8 cellular contexts compared by ENCODE assay signal in the genomic region with DNA sequence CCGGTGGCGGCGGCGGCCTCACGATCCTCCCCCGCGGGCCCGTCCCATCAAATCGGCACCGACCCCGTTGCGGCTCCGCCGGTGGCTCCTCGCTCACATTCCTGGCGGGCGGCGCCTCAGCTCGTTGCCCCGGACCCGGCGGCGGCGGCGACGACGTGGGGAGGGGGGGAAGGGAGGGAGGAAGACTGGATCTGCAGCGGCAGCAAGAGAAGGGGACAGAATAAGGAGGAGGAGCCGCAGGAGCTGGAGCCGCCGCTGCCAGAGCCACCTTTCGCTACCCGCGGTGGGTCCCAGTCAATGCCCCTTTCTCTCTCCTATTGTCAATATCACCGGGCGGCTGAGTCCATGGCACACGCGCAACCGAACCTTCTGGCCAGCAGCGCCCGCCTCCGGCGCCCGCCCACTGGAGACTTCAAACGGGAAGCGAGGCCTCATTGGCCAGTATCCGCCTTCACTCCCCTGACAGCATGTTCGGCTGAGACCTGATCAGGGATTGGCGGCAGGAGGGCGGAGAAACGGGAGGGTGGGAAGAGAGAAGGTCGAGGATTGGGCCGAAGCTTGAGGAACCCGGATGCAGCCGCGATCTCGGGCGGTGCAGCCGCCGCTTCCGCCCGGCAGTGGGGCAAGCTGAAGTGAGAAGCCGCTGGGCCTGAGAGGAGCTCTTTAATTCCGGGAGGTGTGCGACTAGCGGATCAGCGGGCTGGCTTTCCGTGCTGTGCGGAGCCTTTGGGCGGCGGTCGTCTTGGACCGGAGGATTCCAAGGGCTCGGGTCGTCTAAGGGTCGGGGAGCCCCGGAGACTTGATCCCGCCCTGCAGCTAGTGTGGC. TPM values are rescaled to one million over a fixed set of nuclear protein-coding genes. Genes with fewer than 3 reads are reported as not detected.
DNase-seq lines count a peak whose midpoint lies in the region; ATAC-seq, FAIRE-seq and TF ChIP-seq lines count a peak whose summit lies in the region.

A gene (minus strand): TSS at position 378 of the 826 bp plus-strand sequence. CDS start 3,692 bp downstream, outside the sequence.

- H3K36me3 Mint-ChIP-seq in T-helper 2 cell treated with Interferon-gamma antibody and Interleukin-4, amounts not matched to agents 5 μg/mL and 100 μg/mL, for 36 hours (ENCODE audit: low read depth): peaks cover 18% of the 10 kb centered on the region
- peaks cover 4% of the 10 kb centered on the region for H3K36me3 Mint-ChIP-seq in astrocyte (ENCODE audit: low read depth, unreplicated experiment)

- peak; percentile 96 for ATAC-seq in GM18502 (IDR thresholded peaks at IDR 0.05; ENCODE audit: poor library complexity, unreplicated experiment)
- ATAC-seq in HG02970 (IDR thresholded peaks at IDR 0.05; ENCODE audit: low FRiP score, unreplicated experiment): peak; percentile 98
- ATAC-seq in right cardiac atrium: peak; percentile 100

- H3K4me1 Mint-ChIP-seq in T-helper 2 cell treated with Interferon-gamma antibody and Interleukin-4, amounts not matched to agents 5 μg/mL and 100 μg/mL, for 36 hours (ENCODE audit: low read depth): peaks cover 24% of the 10 kb centered on the region
- H3K4me1 Mint-ChIP-seq in astrocyte (ENCODE audit: low read depth, unreplicated experiment): peaks cover 7% of the 10 kb centered on the region

- peaks cover 29% of the 10 kb centered on the region for H4K20me1 ChIP-seq in astrocyte (ENCODE audit: insufficient read depth, low read length)

- H3K27me3 Mint-ChIP-seq in T-helper 2 cell treated with Interferon-gamma antibody and Interleukin-4, amounts not matched to agents 5 μg/mL and 100 μg/mL, for 36 hours (ENCODE audit: low read depth): no peaks in the 10 kb centered on the region
- H3K27me3 Mint-ChIP-seq in astrocyte (ENCODE audit: low read depth, unreplicated experiment): no peaks in the 10 kb centered on the region

- peak within 1 kb of the TSS; percentile 86 for H2AFZ ChIP-seq in astrocyte (ENCODE audit: low read depth, low read length)

- peak; percentile 17 for FAIRE-seq in astrocyte (lab: Jason Lieb, UNC)

- H3K9ac ChIP-seq in astrocyte (ENCODE audit: low read length): peak within 1 kb of the TSS; percentile 95

- peak within 1 kb of the TSS; percentile 93 for H3K27ac Mint-ChIP-seq in T-helper 2 cell treated with Interferon-gamma antibody and Interleukin-4, amounts not matched to agents 5 μg/mL and 100 μg/mL, for 36 hours
- H3K27ac Mint-ChIP-seq in astrocyte (ENCODE audit: unreplicated experiment): peak within 1 kb of the TSS; percentile 87

- under 1% methylated on average over 78 of the region's 78 CpGs for WGBS in right cardiac atrium

- peak; percentile 97 to 98 for DNase-seq in NCI-H1930 (lab: John Stamatoyannopoulos, UW)
- DNase-seq in T-helper 2 cell treated with Interferon-gamma antibody and Interleukin-4, amounts not matched to agents 5 μg/mL and 100 μg/mL, for 36 hours (ENCODE audit: low spot score): peak; percentile 97
- DNase-seq in astrocyte (ENCODE audit: low read depth): peak; percentile 95
- peak; percentile 98 to 99 (median 99) for DNase-seq in right cardiac atrium
- peak; percentile 97 for DNase-seq in pulmonary artery endothelial cell (ENCODE audit: low read depth, low spot score)
- peak; percentile 98 for DNase-seq in uterus

- TF ChIP-seq CTCF in astrocyte (IDR thresholded peaks at IDR 0.05; ENCODE audit: insufficient read depth, low read depth, low read length) (no peak), uterus (IDR thresholded peaks at IDR 0.05) (peak in 3 of 4 experiments; percentile 6 to 24 (median 11))

- peak; percentile 41 to 74 for TF ChIP-seq POLR2A in uterus (IDR thresholded peaks at IDR 0.05)

- peaks cover 9% of the 10 kb centered on the region for H3K36me3 ChIP-seq in astrocyte (ENCODE audit: insufficient read depth, low read length)
- H3K36me3 ChIP-seq in uterus: no peaks in the 10 kb centered on the region

- H3K4me3 ChIP-seq in astrocyte (ENCODE audit: insufficient read depth, low read depth, low read length) (peak within 1 kb of the TSS; percentile 97), right cardiac atrium (ENCODE audit: low read length) (peak within 1 kb of the TSS; percentile 70), uterus (peak within 1 kb of the TSS; percentile 92 to 96)

- no peaks in the 10 kb centered on the region for H3K27me3 ChIP-seq in astrocyte (ENCODE audit: insufficient read depth, low read length)
- no peaks in the 10 kb centered on the region for H3K27me3 ChIP-seq in right cardiac atrium (ENCODE audit: control insufficient read depth, insufficient read depth)
- no peaks in the 10 kb centered on the region for H3K27me3 ChIP-seq in uterus

- H3K4me1 ChIP-seq in astrocyte (ENCODE audit: insufficient read depth, low read length) (peaks cover 4% of the 10 kb centered on the region), right cardiac atrium (ENCODE audit: control insufficient read depth, insufficient read depth, low read length) (no peaks in the 10 kb centered on the region), uterus (peaks cover 0 to 5% of the 10 kb centered on the region in 2 donors)

- peaks cover 40% of the 10 kb centered on the region for H3K79me2 ChIP-seq in astrocyte (ENCODE audit: insufficient read depth, low read length)

- H3K9me3 ChIP-seq in astrocyte (ENCODE audit: insufficient read depth, low read depth, low read length) (no peaks in the 10 kb centered on the region), right cardiac atrium (ENCODE audit: control insufficient read depth, low read length) (no peaks in the 10 kb centered on the region), uterus (no peaks in the 10 kb centered on the region)

- H3K27ac ChIP-seq in astrocyte (ENCODE audit: low read depth, low read length) (peak within 1 kb of the TSS; percentile 78), right cardiac atrium (ENCODE audit: low read length) (peak within 1 kb of the TSS; percentile 83), uterus (peak within 1 kb of the TSS; percentile 88 to 89)

- peak within 1 kb of the TSS; percentile 99 for H3K4me2 ChIP-seq in astrocyte (ENCODE audit: low read length)

- intact Hi-C loops in right cardiac atrium (cut with DNase I): loop anchor here (5.0 kb wide), 2 partner anchors 151 to 156 kb away; no protein-coding TSS in a partner anchor
- intact Hi-C loops in uterus (cut with DNase I; ENCODE audit: low total_unique reads): loop anchor here (10.0 kb wide), 1 partner anchor 148 kb away; no protein-coding TSS in a partner anchor

- H3K4me3 Mint-ChIP-seq in T-helper 2 cell treated with Interferon-gamma antibody and Interleukin-4, amounts not matched to agents 5 μg/mL and 100 μg/mL, for 36 hours: peak within 1 kb of the TSS; percentile 98
- peak within 1 kb of the TSS; percentile 91 for H3K4me3 Mint-ChIP-seq in astrocyte (ENCODE audit: unreplicated experiment)

- H3K9me3 Mint-ChIP-seq in T-helper 2 cell treated with Interferon-gamma antibody and Interleukin-4, amounts not matched to agents 5 μg/mL and 100 μg/mL, for 36 hours: no peaks in the 10 kb centered on the region
- no peaks in the 10 kb centered on the region for H3K9me3 Mint-ChIP-seq in astrocyte (ENCODE audit: unreplicated experiment)

RNA-seq across cellular contexts. Expression of the gene that starts here (rescaled TPM):
- 60.2 and 69.3 TPM in 2 replicates for total RNA-seq in astrocyte
- total RNA-seq in right cardiac atrium: 10 to 100 TPM; 35.7 to 38.4 (median 36.6) TPM
- 10.3 TPM for polyA plus RNA-seq in right cardiac atrium
- total RNA-seq in pulmonary artery endothelial cell: 13.4 and 18.3 TPM in 2 replicates
- total RNA-seq in uterus: 10 to 100 TPM; 20.0 to 62.0 (median 42.3) TPM

Comparison
In these comparisons a context has a peak if more than half of its experiments do, and no peak if none do; other contexts are left out.
1. Peak in every context shown above with its lines: DNase-seq, ATAC-seq, H3K4me3 ChIP-seq and H3K27ac ChIP-seq.